Comparison of ENCODE assay signal across 20 cellular contexts in the genomic region with DNA sequence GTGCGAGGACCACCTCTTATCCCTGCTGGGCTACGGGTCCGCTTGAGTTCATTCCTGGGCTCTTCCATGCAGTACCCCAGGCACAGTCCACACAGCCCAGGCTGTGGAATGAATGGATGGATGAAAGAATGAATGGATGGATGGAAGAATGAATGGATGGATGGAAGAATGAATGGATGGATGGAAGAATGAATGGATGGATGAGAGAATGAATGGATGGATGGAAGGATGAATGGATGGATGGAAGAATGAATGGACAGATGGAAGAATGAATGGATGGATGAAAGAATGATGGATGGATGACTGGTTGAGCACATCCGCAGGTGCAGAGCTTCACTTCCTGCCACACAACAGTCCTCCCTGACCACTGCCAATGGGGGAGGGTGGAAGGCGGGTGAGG. TPM values are rescaled to one million over a fixed set of nuclear protein-coding genes. Genes with fewer than 3 reads are reported as not detected.
DNase-seq lines count a peak whose midpoint lies in the region; ATAC-seq lines count a peak whose summit lies in the region.
"Had no signal": no experiment of that assay in that cellular context is flagged by ENCODE, and none has a peak within 500 bp of the region (broad histone marks: within the 10 kb centered on the region; RNA-seq: fewer than 3 reads in every experiment).

No MANE protein-coding gene starts in this region.

- H3K27ac Mint-ChIP-seq in activated CD4-positive, alpha-beta T cell treated with anti-CD3 and anti-CD28 coated beads for 36 hours, result peak overlapping the region; percentile 53
- peak overlapping the region in 2 of 3 donors; percentile 28 to 58 for H3K27ac Mint-ChIP-seq in CD4-positive, CD25-positive, alpha-beta regulatory T cell
- H3K27ac Mint-ChIP-seq in activated T-helper 17 cell treated with anti-CD3 and anti-CD28 coated beads, Interleukin-2, amount 50 U/mL, for 72 hours, result peak overlapping the region; percentile 12
- peak overlapping the region; percentile 67 for H3K27ac Mint-ChIP-seq in stimulated activated effector memory CD8-positive, alpha-beta T cell treated with anti-CD3 and anti-CD28 coated beads, Interleukin-12 subunit alpha, Interleukin-12 subunit beta, amount 100 ng/mL, for 72 hours

- no peaks in the 10 kb centered on the region for H3K4me1 ChIP-seq in CD4-positive, CD25-positive, alpha-beta regulatory T cell (ENCODE audit: control insufficient read depth, insufficient read depth, low read length, poor library complexity, severe bottlenecking)

- DNase-seq in activated CD4-positive, alpha-beta T cell treated with anti-CD3 and anti-CD28 coated beads for 36 hours, result no peak
- DNase-seq in activated CD4-positive, alpha-beta T cell treated with anti-CD3 and anti-CD28 coated beads for 1 hour, result no peak
- no peak for DNase-seq in CD4-positive, CD25-positive, alpha-beta regulatory T cell
- no peak for DNase-seq in stimulated activated effector memory CD8-positive, alpha-beta T cell treated with anti-CD3 and anti-CD28 coated beads, Interleukin-12 subunit alpha, Interleukin-12 subunit beta, amount 100 ng/mL, for 72 hours (ENCODE audit: low spot score in 2 of 2)
- no peak for DNase-seq in epidermal melanocyte (ENCODE audit: insufficient read length, low spot score)
- DNase-seq: AML-193; CD8-positive, alpha-beta memory T cell; COR-L47; DMS 273 treated with DMSO at 0.1 percent for 48 hours; DMS53; DND-41; EL; GM23248 had no signal

- H3K27me3 ChIP-seq in CD4-positive, CD25-positive, alpha-beta regulatory T cell (ENCODE audit: control insufficient read depth, insufficient read depth, low read length), result no peaks in the 10 kb centered on the region

- H3K4me3 ChIP-seq in CD4-positive, CD25-positive, alpha-beta regulatory T cell (ENCODE audit: low read depth, low read length), result no peak overlapping the region
- H3K4me3 ChIP-seq: A549, GM12878, GM23248, HAP-1 had no signal

- POLR2A ChIA-PET in activated CD4-positive, alpha-beta T cell treated with anti-CD3 and anti-CD28 coated beads for 36 hours (lab: Charles Lee), result no interaction called here

- ATAC-seq in activated CD4-positive, alpha-beta T cell treated with anti-CD3 and anti-CD28 coated beads for 36 hours, result no peak
- no peak for ATAC-seq in CD4-positive, CD25-positive, alpha-beta regulatory T cell (ENCODE audit: low read depth in 2 of 2)
- ATAC-seq in activated T-helper 17 cell treated with anti-CD3 and anti-CD28 coated beads, Interleukin-2, amount 50 U/mL, for 72 hours (replicated peaks), result no peak
- ATAC-seq in stimulated activated effector memory CD8-positive, alpha-beta T cell treated with anti-CD3 and anti-CD28 coated beads, Interleukin-12 subunit alpha, Interleukin-12 subunit beta, amount 100 ng/mL, for 72 hours, result no peak
- ATAC-seq in GM19023 (IDR thresholded peaks at IDR 0.05; ENCODE audit: unreplicated experiment), result no peak
- ATAC-seq: A549, GM12878 had no signal

- H3K36me3 ChIP-seq in CD4-positive, CD25-positive, alpha-beta regulatory T cell (ENCODE audit: control insufficient read depth, insufficient read depth, low read length), result peaks cover 21% of the 10 kb centered on the region
- H3K36me3 ChIP-seq: HAP-1 had no signal

- no peak overlapping the region for H3K4me3 Mint-ChIP-seq in activated CD4-positive, alpha-beta T cell treated with anti-CD3 and anti-CD28 coated beads for 36 hours
- no peak overlapping the region for H3K4me3 Mint-ChIP-seq in CD4-positive, CD25-positive, alpha-beta regulatory T cell
- no peak overlapping the region for H3K4me3 Mint-ChIP-seq in activated T-helper 17 cell treated with anti-CD3 and anti-CD28 coated beads, Interleukin-2, amount 50 U/mL, for 72 hours
- H3K4me3 Mint-ChIP-seq in stimulated activated effector memory CD8-positive, alpha-beta T cell treated with anti-CD3 and anti-CD28 coated beads, Interleukin-12 subunit alpha, Interleukin-12 subunit beta, amount 100 ng/mL, for 72 hours, result no peak overlapping the region

- H3K27ac ChIP-seq in CD4-positive, CD25-positive, alpha-beta regulatory T cell (ENCODE audit: insufficient read depth, low read length, poor library complexity, severe bottlenecking), result no peak overlapping the region
- H3K27ac ChIP-seq: 22Rv1, A549, GM23248, HL-60 had no signal

- intact Hi-C loops in activated CD4-positive, alpha-beta T cell treated with anti-CD3 and anti-CD28 coated beads for 36 hours (cut with DNase I, micrococcal nuclease), result no loop called here

- no peaks in the 10 kb centered on the region for H3K9me3 ChIP-seq in CD4-positive, CD25-positive, alpha-beta regulatory T cell (ENCODE audit: control insufficient read depth in 2 of 2, low read length in 2 of 2)
- H3K9me3 ChIP-seq: A549, HAP-1 had no signal

- no peaks in the 10 kb centered on the region for H3K27me3 Mint-ChIP-seq in activated CD4-positive, alpha-beta T cell treated with anti-CD3 and anti-CD28 coated beads for 36 hours
- H3K27me3 Mint-ChIP-seq in CD4-positive, CD25-positive, alpha-beta regulatory T cell, result no peaks in the 10 kb centered on the region
- no peaks in the 10 kb centered on the region for H3K27me3 Mint-ChIP-seq in activated T-helper 17 cell treated with anti-CD3 and anti-CD28 coated beads, Interleukin-2, amount 50 U/mL, for 72 hours
- H3K27me3 Mint-ChIP-seq: CD8-positive, alpha-beta memory T cell had no signal

- CTCF ChIA-PET in activated CD4-positive, alpha-beta T cell treated with anti-CD3 and anti-CD28 coated beads for 36 hours (lab: Charles Lee), result no interaction called here

- H3K9me3 Mint-ChIP-seq in activated CD4-positive, alpha-beta T cell treated with anti-CD3 and anti-CD28 coated beads for 36 hours (ENCODE audit: low read depth), result no peaks in the 10 kb centered on the region
- H3K9me3 Mint-ChIP-seq in CD4-positive, CD25-positive, alpha-beta regulatory T cell, result peaks cover 0 to 1% (median 0%) of the 10 kb centered on the region in 7 donors
- no peaks in the 10 kb centered on the region for H3K9me3 Mint-ChIP-seq in activated T-helper 17 cell treated with anti-CD3 and anti-CD28 coated beads, Interleukin-2, amount 50 U/mL, for 72 hours
- H3K9me3 Mint-ChIP-seq in stimulated activated effector memory CD8-positive, alpha-beta T cell treated with anti-CD3 and anti-CD28 coated beads, Interleukin-12 subunit alpha, Interleukin-12 subunit beta, amount 100 ng/mL, for 72 hours, result no peaks in the 10 kb centered on the region
- H3K9me3 Mint-ChIP-seq: CD8-positive, alpha-beta memory T cell had no signal

- H3K36me3 Mint-ChIP-seq in activated CD4-positive, alpha-beta T cell treated with anti-CD3 and anti-CD28 coated beads for 36 hours (ENCODE audit: low read depth), result peaks cover 25% of the 10 kb centered on the region
- H3K36me3 Mint-ChIP-seq in CD4-positive, CD25-positive, alpha-beta regulatory T cell, result peaks cover 25% of the 10 kb centered on the region
- H3K36me3 Mint-ChIP-seq in activated T-helper 17 cell treated with anti-CD3 and anti-CD28 coated beads, Interleukin-2, amount 50 U/mL, for 72 hours (ENCODE audit: low read depth), result peaks cover 89% of the 10 kb centered on the region
- H3K36me3 Mint-ChIP-seq in stimulated activated effector memory CD8-positive, alpha-beta T cell treated with anti-CD3 and anti-CD28 coated beads, Interleukin-12 subunit alpha, Interleukin-12 subunit beta, amount 100 ng/mL, for 72 hours, result peaks cover 78% of the 10 kb centered on the region

- peaks cover 26% of the 10 kb centered on the region for H3K4me1 Mint-ChIP-seq in activated CD4-positive, alpha-beta T cell treated with anti-CD3 and anti-CD28 coated beads for 36 hours
- peaks cover 4 to 26% (median 8%) of the 10 kb centered on the region in 4 donors for H3K4me1 Mint-ChIP-seq in CD4-positive, CD25-positive, alpha-beta regulatory T cell
- peaks cover 31% of the 10 kb centered on the region for H3K4me1 Mint-ChIP-seq in activated T-helper 17 cell treated with anti-CD3 and anti-CD28 coated beads, Interleukin-2, amount 50 U/mL, for 72 hours
- peaks cover 60% of the 10 kb centered on the region for H3K4me1 Mint-ChIP-seq in stimulated activated effector memory CD8-positive, alpha-beta T cell treated with anti-CD3 and anti-CD28 coated beads, Interleukin-12 subunit alpha, Interleukin-12 subunit beta, amount 100 ng/mL, for 72 hours

RNA-seq across cellular contexts. Expression of gene ACOX3, which starts 28.2 kb away (rescaled TPM):
- total RNA-seq in activated CD4-positive, alpha-beta T cell treated with anti-CD3 and anti-CD28 coated beads for 36 hours, result 10 to 100 TPM; 20.5 to 29.3 TPM
- 13.2 TPM for total RNA-seq in CD4-positive, CD25-positive, alpha-beta regulatory T cell
- 10 to 100 TPM; 13.0 to 22.0 (median 14.7) TPM for polyA plus RNA-seq in CD4-positive, CD25-positive, alpha-beta regulatory T cell
- 10 to 100 TPM; 34.4 to 63.6 TPM for total RNA-seq in activated T-helper 17 cell treated with anti-CD3 and anti-CD28 coated beads, Interleukin-2, amount 50 U/mL, for 72 hours

RNA-seq across cellular contexts. Expression of gene TRMT44, which starts 28.3 kb away (rescaled TPM):
- 10 to 100 TPM; 20.1 to 24.5 TPM for total RNA-seq in activated CD4-positive, alpha-beta T cell treated with anti-CD3 and anti-CD28 coated beads for 36 hours
- 26.2 TPM for total RNA-seq in CD4-positive, CD25-positive, alpha-beta regulatory T cell
- polyA plus RNA-seq in CD4-positive, CD25-positive, alpha-beta regulatory T cell, result 10 to 100 TPM; 10.9 to 18.8 (median 13.2) TPM
- total RNA-seq in activated T-helper 17 cell treated with anti-CD3 and anti-CD28 coated beads, Interleukin-2, amount 50 U/mL, for 72 hours, result 10 to 100 TPM; 24.0 to 37.3 TPM

Comparison
In these comparisons a context has a peak if more than half of its experiments do, and no peak if none do; other contexts are left out.
1. H3K27ac Mint-ChIP-seq: peak in every context shown above with its lines; median percentile 67 in stimulated activated effector memory CD8-positive, alpha-beta T cell treated with anti-CD3 and anti-CD28 coated beads, Interleukin-12 subunit alpha, Interleukin-12 subunit beta, amount 100 ng/mL, for 72 hours; 53 in activated CD4-positive, alpha-beta T cell treated with anti-CD3 and anti-CD28 coated beads for 36 hours; 43 in CD4-positive, CD25-positive, alpha-beta regulatory T cell; 12 in activated T-helper 17 cell treated with anti-CD3 and anti-CD28 coated beads, Interleukin-2, amount 50 U/mL, for 72 hours.